ENCODE assay signal across 14 cellular contexts in genomic region chr3:120077726-120078125, GRCh38.
"Had no signal": no experiment of that assay in that cellular context is flagged by ENCODE, and none has a peak within 500 bp of the region (broad histone marks: within the 10 kb centered on the region; RNA-seq: fewer than 3 reads in every experiment).

No MANE protein-coding gene starts in this region.

- ATAC-seq: pancreas had no signal

- DNase-seq: activated CD4-positive, alpha-beta T cell treated with anti-CD3 and anti-CD28 coated beads for 1 hour; activated CD4-positive, alpha-beta T cell treated with anti-CD3 and anti-CD28 coated beads, Interleukin-2, amount 50 U/mL, for 48 hours; activated naive CD4-positive, alpha-beta T cell treated with anti-CD3 and anti-CD28 coated beads, Interleukin-2, amount 10 ng/mL, durations not matched to agents 7 days and 5 days; dorsolateral prefrontal cortex; esophagus squamous epithelium; head of caudate nucleus; midbrain; pancreas; sigmoid colon; spleen; stomach; testis; upper lobe of left lung had no signal

- H3K4me3 ChIP-seq: cardiac muscle cell, dorsolateral prefrontal cortex, esophagus squamous epithelium, pancreas, sigmoid colon, spleen, stomach, testis, upper lobe of left lung had no signal

- H3K9me3 ChIP-seq: esophagus squamous epithelium, pancreas, sigmoid colon, spleen, stomach, testis, upper lobe of left lung had no signal

- H3K27me3 ChIP-seq: cardiac muscle cell, dorsolateral prefrontal cortex, esophagus squamous epithelium, pancreas, sigmoid colon, spleen, stomach, testis, upper lobe of left lung had no signal

- H3K27ac ChIP-seq: cardiac muscle cell, dorsolateral prefrontal cortex, esophagus squamous epithelium, pancreas, sigmoid colon, spleen, stomach, testis, upper lobe of left lung had no signal

- H3K36me3 ChIP-seq: cardiac muscle cell, esophagus squamous epithelium, pancreas, sigmoid colon, spleen, stomach, upper lobe of left lung had no signal

- H3K4me1 ChIP-seq: pancreas had no signal
